In the genomic region with DNA sequence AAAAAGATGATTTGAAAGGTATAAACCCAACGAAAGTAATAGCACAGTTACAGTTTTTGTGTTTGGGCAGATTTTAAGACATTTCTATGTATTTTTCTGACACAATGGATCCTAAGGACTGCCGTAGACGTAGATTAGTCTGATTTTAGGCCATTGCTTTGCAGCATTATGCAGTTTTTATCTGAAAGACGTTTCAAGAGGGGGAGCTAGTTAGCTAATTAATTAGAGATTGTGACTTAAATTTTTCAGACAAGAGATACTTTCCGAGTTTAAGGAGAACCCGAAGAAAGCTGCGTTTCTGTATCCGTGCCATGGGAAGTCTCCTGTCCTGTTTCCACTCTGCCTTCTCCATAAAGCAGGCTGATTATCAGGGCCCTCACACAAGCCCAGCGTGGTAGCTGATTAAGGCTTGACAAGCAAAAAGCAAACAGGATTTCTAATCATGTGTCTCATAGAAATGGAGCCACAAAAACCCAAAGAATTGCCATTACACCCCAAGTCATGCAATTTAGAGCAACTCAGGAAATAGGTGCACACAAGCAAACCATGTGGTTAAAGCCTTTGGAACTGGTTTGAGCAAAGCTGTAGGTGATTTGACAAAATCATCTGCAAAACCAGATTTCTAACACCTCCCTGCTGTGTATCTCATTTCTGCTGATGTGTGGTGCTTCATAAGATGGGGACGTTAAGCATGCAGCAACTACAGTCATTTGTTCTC, we compare ENCODE assay signal across 10 cellular contexts.
A peak's percentile ranks its signal among the peaks of the same experiment; 100 is the strongest.
DNase-seq lines count a peak whose midpoint lies in the region; ATAC-seq and TF ChIP-seq lines count a peak whose summit lies in the region.
"Had no signal": no experiment of that assay in that cellular context is flagged by ENCODE, and none has a peak within 500 bp of the region (broad histone marks: within the 10 kb centered on the region; RNA-seq: fewer than 3 reads in every experiment).

No MANE protein-coding gene starts in this region.

- H3K36me3 Mint-ChIP-seq in T-cell, result peaks cover 2% of the 10 kb centered on the region

- peak; percentile 19 for DNase-seq in activated naive CD4-positive, alpha-beta T cell treated with Interleukin-2 at 50 U/mL for 16 hours
- no peak for DNase-seq in activated naive CD4-positive, alpha-beta T cell treated with anti-CD3 and anti-CD28 coated beads, Interleukin-2, amount 50 U/mL, for 16 hours
- DNase-seq in T-cell, result peak in 21 of 34 experiments; percentile 9 to 47 (median 22)
- peak; percentile 48 for DNase-seq in fibroblast of the aortic adventitia (ENCODE audit: low read depth)
- DNase-seq in superior temporal gyrus (ENCODE audit: extremely low spot score), result peak; percentile 48
- DNase-seq in SW 1271 (lab: John Stamatoyannopoulos, UW), result no peak
- no peak for DNase-seq in stimulated activated CD4-positive, alpha-beta T cell treated with anti-CD3 and anti-CD28 coated beads, Interleukin-15, amount 100 ng/mL, for 24 hours
- DNase-seq: DMS79, HCEC 1CT had no signal

- H3K4me3 Mint-ChIP-seq in T-cell, result peak overlapping the region; percentile 53 to 79 (median 73)

- no peaks in the 10 kb centered on the region for H3K9me3 Mint-ChIP-seq in T-cell

- peaks cover 50 to 62% (median 52%) of the 10 kb centered on the region in 3 donors for H3K4me1 Mint-ChIP-seq in T-cell

- no peak overlapping the region for H3K4me3 ChIP-seq in fibroblast of the aortic adventitia (ENCODE audit: low read depth, low read length)

- ATAC-seq in T-cell (replicated peaks in 1 of 4) (peak; percentile 70 to 85 (median 80)), HG03159 (IDR thresholded peaks at IDR 0.05; ENCODE audit: unreplicated experiment) (no peak)

- POLR2A ChIA-PET in T-cell (lab: Charles Lee), result interaction anchor here in 1 of 2 donors (0.6 to 2.3 kb wide), 5 partner anchors 12 to 956 kb away, joined by 3 to 13 read pairs (median 3); a partner anchor contains a TSS

- no peaks in the 10 kb centered on the region for H3K27me3 Mint-ChIP-seq in T-cell

- H3K27ac Mint-ChIP-seq in T-cell, result peak overlapping the region; percentile 76 to 81

- TF ChIP-seq CTCF in fibroblast of the aortic adventitia (IDR thresholded peaks at IDR 0.05; ENCODE audit: insufficient read depth, low read length), result no peak

- CTCF ChIA-PET in T-cell (lab: Charles Lee), result interaction anchor here in 1 of 2 donors (0.6 to 2.4 kb wide), 10 partner anchors 20 to 957 kb away, joined by 3 to 11 read pairs (median 4); a partner anchor contains a TSS

Comparison
In these comparisons a context has a peak if more than half of its experiments do, and no peak if none do; other contexts are left out.
1. DNase-seq: peak in activated naive CD4-positive, alpha-beta T cell treated with Interleukin-2 at 50 U/mL for 16 hours (single experiment), T-cell (21 of 34), fibroblast of the aortic adventitia (single experiment) and superior temporal gyrus (single experiment); none in activated naive CD4-positive, alpha-beta T cell treated with anti-CD3 and anti-CD28 coated beads, Interleukin-2, amount 50 U/mL, for 16 hours (single experiment), SW 1271 (0 of 2) and stimulated activated CD4-positive, alpha-beta T cell treated with anti-CD3 and anti-CD28 coated beads, Interleukin-15, amount 100 ng/mL, for 24 hours (single experiment).